In genomic region chr13:29067306-29067945, GRCh38 we compare ENCODE assay signal across 24 cellular contexts.
"Had no signal": no experiment of that assay in that cellular context is flagged by ENCODE, and none has a peak within 500 bp of the region (broad histone marks: within the 10 kb centered on the region; RNA-seq: fewer than 3 reads in every experiment).

No MANE protein-coding gene starts in this region.

- H3K36me3 ChIP-seq: neural progenitor cell, suprapubic skin, transverse colon, vagina had no signal

- H3K9me3 ChIP-seq: psoas muscle, suprapubic skin, transverse colon, vagina had no signal

- H3K4me3 ChIP-seq: dorsolateral prefrontal cortex, neural progenitor cell, psoas muscle, smooth muscle cell, suprapubic skin, transverse colon, vagina had no signal

- H3K9me3 Mint-ChIP-seq: nephron, neural progenitor cell had no signal

- H3K36me3 Mint-ChIP-seq: immature natural killer cell; naive thymus-derived CD4-positive, alpha-beta T cell; neural progenitor cell had no signal

- H2AFZ ChIP-seq: neural progenitor cell had no signal

- H3K27ac ChIP-seq: dorsolateral prefrontal cortex, neural progenitor cell, psoas muscle, suprapubic skin, transverse colon, vagina had no signal

- H3K27me3 ChIP-seq: dorsolateral prefrontal cortex, neural progenitor cell, suprapubic skin, transverse colon, vagina had no signal

- ATAC-seq: left lobe of liver; naive thymus-derived CD4-positive, alpha-beta T cell; psoas muscle; sciatic nerve; stimulated activated naive CD8-positive, alpha-beta T cell treated with anti-CD3 and anti-CD28 coated beads, Interleukin-15, amount 100 ng/mL, for 72 hours had no signal

- H3K4me1 ChIP-seq: neural progenitor cell, psoas muscle, suprapubic skin, transverse colon, vagina had no signal

- DNase-seq: dorsolateral prefrontal cortex; effector CD4-positive, alpha-beta T cell; hypothalamus; immature natural killer cell; mesenchymal stem cell; midbrain; naive thymus-derived CD4-positive, alpha-beta T cell; nucleus accumbens; psoas muscle; retina; stimulated activated CD4-positive, alpha-beta T cell treated with anti-CD3 and anti-CD28 coated beads, Interleukin-12 subunit alpha, Interleukin-12 subunit beta, amount 100 ng/mL, for 4 hours; stimulated activated CD4-positive, alpha-beta T cell treated with anti-CD3 and anti-CD28 coated beads, Interleukin-1b, Interleukin-23, amount 100 ng/mL, for 48 hours; stimulated activated CD4-positive, alpha-beta T cell treated with anti-CD3 and anti-CD28 coated beads, Interleukin-4, amount 100 ng/mL, for 1 hour; stimulated activated CD8-positive, alpha-beta memory T cell treated with anti-CD3 and anti-CD28 coated beads, Interleukin-4, amount 100 ng/mL, for 48 hours; stimulated activated naive CD4-positive, alpha-beta T cell; stimulated activated naive CD8-positive, alpha-beta T cell treated with anti-CD3 and anti-CD28 coated beads, Interleukin-15, amount 100 ng/mL, for 72 hours; transverse colon had no signal

- H3K4me2 ChIP-seq: neural progenitor cell, smooth muscle cell had no signal

- H3K27ac Mint-ChIP-seq: immature natural killer cell; naive thymus-derived CD4-positive, alpha-beta T cell; nephron; neural progenitor cell; stimulated activated naive CD8-positive, alpha-beta T cell treated with anti-CD3 and anti-CD28 coated beads, Interleukin-15, amount 100 ng/mL, for 72 hours had no signal

- H3K4me1 Mint-ChIP-seq: immature natural killer cell; naive thymus-derived CD4-positive, alpha-beta T cell; nephron; neural progenitor cell; stimulated activated naive CD8-positive, alpha-beta T cell treated with anti-CD3 and anti-CD28 coated beads, Interleukin-15, amount 100 ng/mL, for 72 hours had no signal

- H3K9ac ChIP-seq: neural progenitor cell had no signal

- H3K4me3 Mint-ChIP-seq: immature natural killer cell; naive thymus-derived CD4-positive, alpha-beta T cell; nephron; neural progenitor cell; stimulated activated naive CD8-positive, alpha-beta T cell treated with anti-CD3 and anti-CD28 coated beads, Interleukin-15, amount 100 ng/mL, for 72 hours had no signal

- H3K27me3 Mint-ChIP-seq: stimulated activated naive CD8-positive, alpha-beta T cell treated with anti-CD3 and anti-CD28 coated beads, Interleukin-15, amount 100 ng/mL, for 72 hours had no signal
